Comparison of ENCODE assay signal across 15 cellular contexts in the genomic region with DNA sequence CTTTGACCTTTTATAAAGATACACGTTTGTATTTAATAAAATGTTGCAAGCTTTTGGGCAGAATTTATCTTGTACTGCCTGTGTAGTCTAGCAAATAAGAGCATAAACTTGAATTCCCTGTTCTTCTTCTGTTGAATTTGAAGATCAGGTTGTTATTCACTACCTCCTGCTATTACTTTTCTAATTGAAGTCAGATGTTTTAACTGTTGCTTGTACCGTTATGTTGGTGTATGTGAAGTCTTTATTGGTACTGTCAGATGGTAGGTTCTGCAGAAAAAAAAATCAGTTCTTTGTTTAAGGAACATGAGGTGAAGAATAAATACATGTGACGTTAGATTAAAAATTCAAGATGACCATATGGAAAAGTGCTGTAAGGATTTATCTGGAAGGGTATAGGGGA.
DNase-seq lines count a peak whose midpoint lies in the region; ATAC-seq and TF ChIP-seq lines count a peak whose summit lies in the region.
"Had no signal": no experiment of that assay in that cellular context is flagged by ENCODE, and none has a peak within 500 bp of the region (broad histone marks: within the 10 kb centered on the region; RNA-seq: fewer than 3 reads in every experiment).

No MANE protein-coding gene starts in this region.

- H3K27ac ChIP-seq in heart left ventricle, result peak overlapping the region; percentile 6 to 67 (median 53)
- H3K27ac ChIP-seq in WERI-Rb-1, result 0 out of 2 replicates have a peak overlapping the region, but pooled peaks have one; percentile 3
- peak overlapping the region; percentile 27 for H3K27ac ChIP-seq in iPS-20b (ENCODE audit: low read length)
- peak overlapping the region; percentile 6 for H3K27ac ChIP-seq in temporal lobe (ENCODE audit: low read depth, low read length)
- H3K27ac ChIP-seq: gastroesophageal sphincter had no signal

- intact Hi-C loops in heart left ventricle (cut with DNase I) (loop anchor here in 2 of 10 donors (5.0 kb wide), 2 partner anchors 63 to 68 kb away; partner anchors contain the start of gene DYRK1A (in 1 of the 2)), left cardiac atrium (cut with DNase I) (no loop called here)

- H3K9ac ChIP-seq in iPS-20b (ENCODE audit: low read depth, low read length), result peak overlapping the region; percentile 1; the same call in 1 of the 2 replicates

- no peaks in the 10 kb centered on the region for H3K9me3 Mint-ChIP-seq in stimulated activated naive CD8-positive, alpha-beta T cell treated with anti-CD3 and anti-CD28 coated beads, Interleukin-15, amount 100 ng/mL, for 72 hours
- H3K9me3 Mint-ChIP-seq: activated naive CD4-positive, alpha-beta T cell treated with anti-CD3 and anti-CD28 coated beads, Interleukin-2, amount 10 ng/mL, durations not matched to agents 7 days and 5 days; CD14-positive monocyte had no signal

- H3K27me3 ChIP-seq in heart left ventricle, result no peaks in the 10 kb centered on the region
- H3K27me3 ChIP-seq in WERI-Rb-1 (ENCODE audit: insufficient read depth, low read depth, severe bottlenecking), result no peaks in the 10 kb centered on the region
- no peaks in the 10 kb centered on the region for H3K27me3 ChIP-seq in iPS-20b (ENCODE audit: insufficient read depth, low read length)
- H3K27me3 ChIP-seq: gastroesophageal sphincter, tibial nerve had no signal

- H3K4me3 Mint-ChIP-seq in stimulated activated naive CD8-positive, alpha-beta T cell treated with anti-CD3 and anti-CD28 coated beads, Interleukin-15, amount 100 ng/mL, for 72 hours, result no peak overlapping the region
- H3K4me3 Mint-ChIP-seq: activated naive CD4-positive, alpha-beta T cell treated with anti-CD3 and anti-CD28 coated beads, Interleukin-2, amount 10 ng/mL, durations not matched to agents 7 days and 5 days; CD14-positive monocyte had no signal

- H3K4me1 Mint-ChIP-seq in stimulated activated naive CD8-positive, alpha-beta T cell treated with anti-CD3 and anti-CD28 coated beads, Interleukin-15, amount 100 ng/mL, for 72 hours, result peaks cover 46% of the 10 kb centered on the region

- ATAC-seq in heart left ventricle, result no peak
- no peak for ATAC-seq in left cardiac atrium
- no peak for ATAC-seq in stimulated activated naive CD8-positive, alpha-beta T cell treated with anti-CD3 and anti-CD28 coated beads, Interleukin-15, amount 100 ng/mL, for 72 hours

- no peaks in the 10 kb centered on the region for H3K27me3 Mint-ChIP-seq in stimulated activated naive CD8-positive, alpha-beta T cell treated with anti-CD3 and anti-CD28 coated beads, Interleukin-15, amount 100 ng/mL, for 72 hours
- H3K27me3 Mint-ChIP-seq: activated naive CD4-positive, alpha-beta T cell treated with anti-CD3 and anti-CD28 coated beads, Interleukin-2, amount 10 ng/mL, durations not matched to agents 7 days and 5 days had no signal

- H3K4me3 ChIP-seq in heart left ventricle (peak overlapping the region in 6 of 12 donors; percentile 3 to 20 (median 10)), WERI-Rb-1 (ENCODE audit: low read depth, low read length) (no peak overlapping the region), iPS-20b (ENCODE audit: low read length) (peak overlapping the region; percentile 3; the same call in 1 of the 2 replicates)
- H3K4me3 ChIP-seq: gastroesophageal sphincter, tibial nerve had no signal

- H3K27ac Mint-ChIP-seq in stimulated activated naive CD8-positive, alpha-beta T cell treated with anti-CD3 and anti-CD28 coated beads, Interleukin-15, amount 100 ng/mL, for 72 hours, result no peak overlapping the region
- H3K27ac Mint-ChIP-seq: activated naive CD4-positive, alpha-beta T cell treated with anti-CD3 and anti-CD28 coated beads, Interleukin-2, amount 10 ng/mL, durations not matched to agents 7 days and 5 days; CD14-positive monocyte had no signal

- no peak for DNase-seq in heart left ventricle
- no peak for DNase-seq in left cardiac atrium
- no peak for DNase-seq in WERI-Rb-1
- no peak for DNase-seq in stimulated activated CD4-positive, alpha-beta T cell treated with anti-CD3 and anti-CD28 coated beads, Interleukin-4, amount 100 ng/mL, for 24 hours
- DNase-seq in SW480 (ENCODE audit: low spot score), result no peak
- no peak for DNase-seq in stimulated activated naive CD8-positive, alpha-beta T cell treated with anti-CD3 and anti-CD28 coated beads, Interleukin-15, amount 100 ng/mL, for 72 hours
- DNase-seq: activated T-cell treated with anti-CD3 and anti-CD28 coated beads for 4 hours; cortex of kidney; NK-92 treated with Interleukin-12 subunit alpha and Interleukin-12 subunit beta, amount 100 ng/mL, for 24 hours had no signal

- H3K9me3 ChIP-seq in heart left ventricle (no peaks in the 10 kb centered on the region), WERI-Rb-1 (ENCODE audit: severe bottlenecking) (no peaks in the 10 kb centered on the region), iPS-20b (ENCODE audit: insufficient read depth, low read depth, low read length) (peaks cover 8% of the 10 kb centered on the region; the same call in 1 of the 2 replicates)
- H3K9me3 ChIP-seq: gastroesophageal sphincter, tibial nerve had no signal

- WGBS in heart left ventricle, 4 donors, result 18 to 28% (median 22%) methylated on average over 3 of the region's 3 CpGs

- TF ChIP-seq CTCF in heart left ventricle (IDR thresholded peaks at IDR 0.05), result no peak
- TF ChIP-seq CTCF in WERI-Rb-1 (IDR thresholded peaks at IDR 0.05; ENCODE audit: low read depth, low read length), result no peak

- H3K36me3 ChIP-seq in heart left ventricle (peaks cover 0 to 6% (median 0%) of the 10 kb centered on the region in 9 donors), WERI-Rb-1 (no peaks in the 10 kb centered on the region), iPS-20b (ENCODE audit: insufficient read depth, low read depth, low read length) (no peaks in the 10 kb centered on the region)
- H3K36me3 ChIP-seq: gastroesophageal sphincter, tibial nerve had no signal

- no peak for TF ChIP-seq POLR2A in heart left ventricle (IDR thresholded peaks at IDR 0.05)

- H3K4me1 ChIP-seq in heart left ventricle (peaks cover 12 to 85% (median 67%) of the 10 kb centered on the region in 12 donors), iPS-20b (ENCODE audit: insufficient read depth, low read length) (peaks cover 29% of the 10 kb centered on the region; the same call in 1 of the 2 replicates)

Comparison
In these comparisons a context has a peak if more than half of its experiments do, and no peak if none do; other contexts are left out.
1. H3K27ac ChIP-seq: peak in every context shown above with its lines; median percentile 53 in heart left ventricle; 27 in iPS-20b; 6 in temporal lobe; 3 in WERI-Rb-1.